Comparison of ENCODE assay signal across 1 cellular context in genomic region chr10:7230956-7231355, GRCh38.
TF ChIP-seq lines count a peak whose summit lies in the region.

No MANE protein-coding gene starts in this region.

TF ChIP-seq in K562, 482 proteins besides CTCF, POLR2A, EP300 and RAD21 (continued from another document):
- TF ChIP-seq ZBTB34 (CRISPR knock-in tag; IDR thresholded peaks at IDR 0.05) (no peak), RBM25 (IDR thresholded peaks at IDR 0.05; ENCODE audit: low read depth, low read length, severe bottlenecking) (no peak)
